ENCODE assay signal across 12 cellular contexts in genomic region chr1:66729130-66729922, GRCh38. TPM values are rescaled to one million over a fixed set of nuclear protein-coding genes. Genes with fewer than 3 reads are reported as not detected.
A peak's percentile ranks its signal among the peaks of the same experiment; 100 is the strongest.
DNase-seq lines count a peak whose midpoint lies in the region; ATAC-seq and TF ChIP-seq lines count a peak whose summit lies in the region.
"Had no signal": no experiment of that assay in that cellular context is flagged by ENCODE, and none has a peak within 500 bp of the region (broad histone marks: within the 10 kb centered on the region; RNA-seq: fewer than 3 reads in every experiment).

No MANE protein-coding gene starts in this region.

- no peak overlapping the region for H3K4me3 Mint-ChIP-seq in activated naive CD4-positive, alpha-beta T cell treated with anti-CD3 and anti-CD28 coated beads, Interleukin-2, amount 10 ng/mL, durations not matched to agents 7 days and 5 days
- no peak overlapping the region for H3K4me3 Mint-ChIP-seq in activated CD8-positive, alpha-beta T cell treated with anti-CD3 and anti-CD28 coated beads, Interleukin-2, amount 10 ng/mL, durations not matched to agents 7 days and 5 days
- no peak overlapping the region for H3K4me3 Mint-ChIP-seq in osteocyte (ENCODE audit: unreplicated experiment)

- no peaks in the 10 kb centered on the region for H4K20me1 ChIP-seq in MM.1S (ENCODE audit: insufficient read depth, low read length)
- H4K20me1 ChIP-seq: BLaER1 had no signal

- no peaks in the 10 kb centered on the region for H3K27me3 Mint-ChIP-seq in activated naive CD4-positive, alpha-beta T cell treated with anti-CD3 and anti-CD28 coated beads, Interleukin-2, amount 10 ng/mL, durations not matched to agents 7 days and 5 days
- H3K27me3 Mint-ChIP-seq in activated CD8-positive, alpha-beta T cell treated with anti-CD3 and anti-CD28 coated beads, Interleukin-2, amount 10 ng/mL, durations not matched to agents 7 days and 5 days (ENCODE audit: low read depth) = peaks cover 14% of the 10 kb centered on the region
- no peaks in the 10 kb centered on the region for H3K27me3 Mint-ChIP-seq in osteocyte (ENCODE audit: unreplicated experiment)

- no peak for TF ChIP-seq CTCF in MM.1S (IDR thresholded peaks at IDR 0.05; ENCODE audit: low read length)
- no peak for TF ChIP-seq CTCF in osteocyte (IDR thresholded peaks at IDR 0.05)

- no peaks in the 10 kb centered on the region for H3K36me3 Mint-ChIP-seq in activated naive CD4-positive, alpha-beta T cell treated with anti-CD3 and anti-CD28 coated beads, Interleukin-2, amount 10 ng/mL, durations not matched to agents 7 days and 5 days
- no peaks in the 10 kb centered on the region for H3K36me3 Mint-ChIP-seq in activated CD8-positive, alpha-beta T cell treated with anti-CD3 and anti-CD28 coated beads, Interleukin-2, amount 10 ng/mL, durations not matched to agents 7 days and 5 days (ENCODE audit: low read depth)
- H3K36me3 Mint-ChIP-seq in osteocyte (ENCODE audit: unreplicated experiment) = peaks cover 28% of the 10 kb centered on the region

- CTCF ChIA-PET in activated naive CD4-positive, alpha-beta T cell treated with anti-CD3 and anti-CD28 coated beads, Interleukin-2, amount 10 ng/mL, durations not matched to agents 7 days and 5 days (lab: Charles Lee) = interaction anchor here (1.4 kb wide), 1 partner anchor 36 kb away, joined by 4 read pairs; no protein-coding TSS in a partner anchor
- CTCF ChIA-PET in activated CD8-positive, alpha-beta T cell treated with anti-CD3 and anti-CD28 coated beads, Interleukin-2, amount 10 ng/mL, durations not matched to agents 7 days and 5 days (lab: Charles Lee) = interaction anchor here (1.3 kb wide), 1 partner anchor 9 kb away, joined by 6 read pairs; no protein-coding TSS in a partner anchor

- no peaks in the 10 kb centered on the region for H3K9me3 ChIP-seq in MM.1S (replicated peaks; ENCODE audit: insufficient read depth, low read length)
- H3K9me3 ChIP-seq: Peyer's patch had no signal

- no peak overlapping the region for H3K9ac ChIP-seq in MM.1S (ENCODE audit: low read length)
- H3K9ac ChIP-seq: BLaER1 had no signal

- H3K36me3 ChIP-seq in MM.1S (replicated peaks; ENCODE audit: insufficient read depth, low read length) = no peaks in the 10 kb centered on the region
- H3K36me3 ChIP-seq: BLaER1, Peyer's patch had no signal

- no peak for ATAC-seq in activated CD8-positive, alpha-beta T cell treated with anti-CD3 and anti-CD28 coated beads, Interleukin-2, amount 10 ng/mL, durations not matched to agents 7 days and 5 days
- no peak for ATAC-seq in HG03342 (IDR thresholded peaks at IDR 0.05; ENCODE audit: unreplicated experiment)

- no peaks in the 10 kb centered on the region for H3K79me2 ChIP-seq in MM.1S (ENCODE audit: low read length)

- peaks cover 16% of the 10 kb centered on the region for H3F3A ChIP-seq in MM.1S (ENCODE audit: insufficient read depth, low read length)

- H3K4me1 ChIP-seq in MM.1S (ENCODE audit: low read length) = peaks cover 50% of the 10 kb centered on the region
- H3K4me1 ChIP-seq: Peyer's patch had no signal

- H3K27me3 ChIP-seq in MM.1S (replicated peaks; ENCODE audit: insufficient read depth, low read length) = no peaks in the 10 kb centered on the region
- H3K27me3 ChIP-seq: BLaER1, Peyer's patch had no signal

- POLR2A ChIA-PET in activated CD8-positive, alpha-beta T cell treated with anti-CD3 and anti-CD28 coated beads, Interleukin-2, amount 10 ng/mL, durations not matched to agents 7 days and 5 days (lab: Charles Lee) = interaction anchor here (0.8 kb wide), 1 partner anchor 42 kb away, joined by 3 read pairs; no protein-coding TSS in a partner anchor

- no peak overlapping the region; the same call in 1 of the 2 replicates for H3K27ac ChIP-seq in MM.1S (ENCODE audit: low read length)
- H3K27ac ChIP-seq: BLaER1, Peyer's patch had no signal

- H3K4me2 ChIP-seq in MM.1S (ENCODE audit: low read depth, low read length) = no peak overlapping the region
- H3K4me2 ChIP-seq: BLaER1 had no signal

- H3K4me3 ChIP-seq in MM.1S (ENCODE audit: low read length) = no peak overlapping the region
- H3K4me3 ChIP-seq: BLaER1, Peyer's patch had no signal

- no peak overlapping the region for H2AFZ ChIP-seq in MM.1S (ENCODE audit: low read length)

- no peaks in the 10 kb centered on the region for H3K9me3 Mint-ChIP-seq in activated naive CD4-positive, alpha-beta T cell treated with anti-CD3 and anti-CD28 coated beads, Interleukin-2, amount 10 ng/mL, durations not matched to agents 7 days and 5 days
- H3K9me3 Mint-ChIP-seq in activated CD8-positive, alpha-beta T cell treated with anti-CD3 and anti-CD28 coated beads, Interleukin-2, amount 10 ng/mL, durations not matched to agents 7 days and 5 days (ENCODE audit: insufficient read depth) = no peaks in the 10 kb centered on the region
- H3K9me3 Mint-ChIP-seq in osteocyte (ENCODE audit: unreplicated experiment) = no peaks in the 10 kb centered on the region

- peak overlapping the region; percentile 13 for H3K27ac Mint-ChIP-seq in activated naive CD4-positive, alpha-beta T cell treated with anti-CD3 and anti-CD28 coated beads, Interleukin-2, amount 10 ng/mL, durations not matched to agents 7 days and 5 days
- H3K27ac Mint-ChIP-seq in activated CD8-positive, alpha-beta T cell treated with anti-CD3 and anti-CD28 coated beads, Interleukin-2, amount 10 ng/mL, durations not matched to agents 7 days and 5 days = no peak overlapping the region
- peak overlapping the region; percentile 0 for H3K27ac Mint-ChIP-seq in osteocyte (ENCODE audit: unreplicated experiment)

- H3K9me2 ChIP-seq in MM.1S (replicated peaks; ENCODE audit: insufficient read depth, low read length) = no peaks in the 10 kb centered on the region

- peaks cover 25% of the 10 kb centered on the region for H3K4me1 Mint-ChIP-seq in activated naive CD4-positive, alpha-beta T cell treated with anti-CD3 and anti-CD28 coated beads, Interleukin-2, amount 10 ng/mL, durations not matched to agents 7 days and 5 days
- H3K4me1 Mint-ChIP-seq in activated CD8-positive, alpha-beta T cell treated with anti-CD3 and anti-CD28 coated beads, Interleukin-2, amount 10 ng/mL, durations not matched to agents 7 days and 5 days (ENCODE audit: low read depth) = peaks cover 20% of the 10 kb centered on the region
- H3K4me1 Mint-ChIP-seq in osteocyte (ENCODE audit: unreplicated experiment) = peaks cover 40% of the 10 kb centered on the region

- peak; percentile 47 for DNase-seq in activated naive CD4-positive, alpha-beta T cell treated with anti-CD3 and anti-CD28 coated beads, Interleukin-2, amount 10 ng/mL, durations not matched to agents 7 days and 5 days
- no peak for DNase-seq in activated naive CD4-positive, alpha-beta T cell treated with Interleukin-2 at 50 U/mL for 16 hours
- DNase-seq in MM.1S = peak; percentile 36
- peak; percentile 26 for DNase-seq in activated CD8-positive, alpha-beta T cell treated with anti-CD3 and anti-CD28 coated beads, Interleukin-2, amount 10 ng/mL, durations not matched to agents 7 days and 5 days
- no peak for DNase-seq in osteocyte (ENCODE audit: extremely low spot score, unreplicated experiment)
- no peak for DNase-seq in mesenteric fat pad (ENCODE audit: low spot score)
- DNase-seq in NCI-H2196 (lab: John Stamatoyannopoulos, UW; ENCODE audit: unreplicated experiment) = no peak
- DNase-seq: activated CD4-positive, CD25-positive, alpha-beta regulatory T cell treated with anti-CD3 and anti-CD28 coated beads, Interleukin-2, amount 50 U/mL, for 72 hours; NCI-H1048; Peyer's patch had no signal

RNA-seq across cellular contexts. Expression of gene DYNLT5, which starts 22.9 kb away (rescaled TPM):
- not detected for total RNA-seq in activated CD8-positive, alpha-beta T cell treated with anti-CD3 and anti-CD28 coated beads, Interleukin-2, amount 10 ng/mL, durations not matched to agents 7 days and 5 days
- total RNA-seq in osteocyte (0.18 and 0.35 TPM in 2 replicates), mesenteric fat pad (1.7 TPM)

Comparison
In these comparisons a context has a peak if more than half of its experiments do, and no peak if none do; other contexts are left out.
1. DNase-seq: peak in activated naive CD4-positive, alpha-beta T cell treated with anti-CD3 and anti-CD28 coated beads, Interleukin-2, amount 10 ng/mL, durations not matched to agents 7 days and 5 days (single experiment), MM.1S (single experiment) and activated CD8-positive, alpha-beta T cell treated with anti-CD3 and anti-CD28 coated beads, Interleukin-2, amount 10 ng/mL, durations not matched to agents 7 days and 5 days (single experiment); none in activated naive CD4-positive, alpha-beta T cell treated with Interleukin-2 at 50 U/mL for 16 hours (single experiment), osteocyte (single experiment), mesenteric fat pad (single experiment) and NCI-H2196 (single experiment).